Comparison of ENCODE assay signal across 33 cellular contexts in the genomic region with DNA sequence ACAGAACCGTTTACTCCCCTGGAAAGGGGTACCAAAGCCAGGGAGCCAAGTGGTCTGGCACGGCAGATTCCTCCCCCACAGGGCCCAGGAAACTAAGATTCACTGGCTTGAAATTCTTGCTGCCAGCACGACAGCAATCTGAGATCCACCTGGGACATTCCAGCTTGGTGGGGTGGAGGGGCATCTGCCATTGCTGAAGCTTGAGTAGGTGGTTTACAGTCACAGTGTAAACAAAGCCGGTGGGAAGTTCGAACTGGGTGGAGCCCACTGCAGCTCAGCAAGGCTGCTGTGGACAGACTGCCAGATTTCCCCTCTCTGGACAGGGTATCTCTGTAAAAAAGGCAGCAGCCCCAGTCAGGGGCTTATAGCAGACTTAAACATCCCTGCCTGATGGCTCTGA.
"Had no signal": no experiment of that assay in that cellular context is flagged by ENCODE, and none has a peak within 500 bp of the region (broad histone marks: within the 10 kb centered on the region; RNA-seq: fewer than 3 reads in every experiment).

No MANE protein-coding gene starts in this region.

- H3K27ac ChIP-seq: ascending aorta, cardiac muscle cell, Peyer's patch, SJSA1 had no signal

- H3K4me3 Mint-ChIP-seq: activated CD4-positive, alpha-beta T cell treated with anti-CD3 and anti-CD28 coated beads, Interleukin-2, amount 10 ng/mL, durations not matched to agents 24 days and 14 days; activated CD8-positive, alpha-beta T cell treated with anti-CD3 and anti-CD28 coated beads, Interleukin-2, amount 10 ng/mL, durations not matched to agents 7 days and 5 days; activated naive CD4-positive, alpha-beta T cell treated with anti-CD3 and anti-CD28 coated beads, Interleukin-2, amount 50 U/mL, for 24 hours; activated naive CD8-positive, alpha-beta T cell treated with anti-CD3 and anti-CD28 coated beads, Interleukin-2, amount 10 ng/mL, durations not matched to agents 7 days and 5 days; activated T-cell treated with anti-CD3 and anti-CD28 coated beads, Interleukin-2, amount 50 U/mL, for 24 hours; central memory CD8-positive, alpha-beta T cell; T-helper 1 cell treated with Interleukin-12 subunit alpha and Interleukin-12 subunit beta and Interleukin-4 antibody, amounts not matched to agents 30 μg/mL and 1 μg/mL, for 36 hours; T-helper 2 cell treated with Interferon-gamma antibody and Interleukin-4, amounts not matched to agents 5 μg/mL and 100 μg/mL, for 36 hours had no signal

- H3K9me3 ChIP-seq: ascending aorta, Peyer's patch, SK-N-SH had no signal

- H3K4me2 ChIP-seq: SK-N-SH had no signal

- H3K9ac ChIP-seq: SK-N-SH had no signal

- DNase-seq: activated CD4-positive, alpha-beta T cell treated with anti-CD3 and anti-CD28 coated beads, Interleukin-2, amount 10 ng/mL, durations not matched to agents 24 days and 14 days; activated CD4-positive, alpha-beta T cell treated with anti-CD3 and anti-CD28 coated beads, Interleukin-2, amount 50 U/mL, for 48 hours; activated CD8-positive, alpha-beta T cell treated with anti-CD3 and anti-CD28 coated beads, Interleukin-2, amount 10 ng/mL, durations not matched to agents 7 days and 5 days; activated gamma-delta T cell; activated naive CD4-positive, alpha-beta T cell treated with Interleukin-2 at 50 U/mL for 16 hours; activated naive CD8-positive, alpha-beta T cell treated with anti-CD3 and anti-CD28 coated beads, Interleukin-2, amount 10 ng/mL, durations not matched to agents 7 days and 5 days; activated T-cell treated with anti-CD3 and anti-CD28 coated beads, Interleukin-2, amount 50 U/mL, for 24 hours; amygdala; MM.1S; MV-4-11; NCI-H1092; NCI-H1436 treated with DMSO at 0.1 percent for 48 hours; NCI-H1694 treated with DMSO at 0.1 percent for 48 hours; NCI-H2029 treated with DMSO at 0.1 percent for 48 hours; NCI-H2107; NCI-H2171 treated with DMSO at 0.1 percent for 48 hours; NCI-H2227 treated with DMSO at 0.1 percent for 48 hours; NCI-H446; NCI-H510A treated with DMSO at 0.1 percent for 48 hours; NCI-H526 treated with DMSO at 0.1 percent for 48 hours; RPMI8226; SHP77 treated with DMSO at 0.1 percent for 48 hours; SK-N-SH had no signal

- H3K4me1 ChIP-seq: ascending aorta, Peyer's patch, SJSA1 had no signal

- H3K4me1 Mint-ChIP-seq: activated CD4-positive, alpha-beta T cell treated with anti-CD3 and anti-CD28 coated beads, Interleukin-2, amount 10 ng/mL, durations not matched to agents 24 days and 14 days; activated naive CD4-positive, alpha-beta T cell treated with anti-CD3 and anti-CD28 coated beads, Interleukin-2, amount 50 U/mL, for 24 hours; activated naive CD8-positive, alpha-beta T cell treated with anti-CD3 and anti-CD28 coated beads, Interleukin-2, amount 10 ng/mL, durations not matched to agents 7 days and 5 days; central memory CD8-positive, alpha-beta T cell had no signal

- H3K36me3 ChIP-seq: ascending aorta, cardiac muscle cell, Peyer's patch, SJSA1 had no signal

- H3K4me3 ChIP-seq: ascending aorta, cardiac muscle cell, Peyer's patch, SJSA1 had no signal

- H3K9me3 Mint-ChIP-seq: activated naive CD4-positive, alpha-beta T cell treated with anti-CD3 and anti-CD28 coated beads, Interleukin-2, amount 50 U/mL, for 24 hours had no signal

- H3K27ac Mint-ChIP-seq: activated CD4-positive, alpha-beta T cell treated with anti-CD3 and anti-CD28 coated beads, Interleukin-2, amount 10 ng/mL, durations not matched to agents 24 days and 14 days; activated CD8-positive, alpha-beta T cell treated with anti-CD3 and anti-CD28 coated beads, Interleukin-2, amount 10 ng/mL, durations not matched to agents 7 days and 5 days; activated naive CD4-positive, alpha-beta T cell treated with anti-CD3 and anti-CD28 coated beads, Interleukin-2, amount 50 U/mL, for 24 hours; activated naive CD8-positive, alpha-beta T cell treated with anti-CD3 and anti-CD28 coated beads, Interleukin-2, amount 10 ng/mL, durations not matched to agents 7 days and 5 days; activated T-cell treated with anti-CD3 and anti-CD28 coated beads, Interleukin-2, amount 50 U/mL, for 24 hours; activated T-helper 2 cell treated with anti-CD3 and anti-CD28 coated beads, Interferon-gamma antibody, Interleukin-2, Interleukin-4, amounts not matched to agents 10 μg/mL and 5 μg/mL and 100 μg/mL, durations not matched to agents 14 hours and 24 hours and 36 hours; T-helper 1 cell treated with Interleukin-12 subunit alpha and Interleukin-12 subunit beta and Interleukin-4 antibody, amounts not matched to agents 30 μg/mL and 1 μg/mL, for 36 hours; T-helper 2 cell treated with Interferon-gamma antibody and Interleukin-4, amounts not matched to agents 5 μg/mL and 100 μg/mL, for 36 hours had no signal

- H3K36me3 Mint-ChIP-seq: activated naive CD4-positive, alpha-beta T cell treated with anti-CD3 and anti-CD28 coated beads, Interleukin-2, amount 50 U/mL, for 24 hours; activated naive CD8-positive, alpha-beta T cell treated with anti-CD3 and anti-CD28 coated beads, Interleukin-2, amount 10 ng/mL, durations not matched to agents 7 days and 5 days had no signal

- FAIRE-seq: TTC549 had no signal

- H3K27me3 Mint-ChIP-seq: activated CD4-positive, alpha-beta T cell treated with anti-CD3 and anti-CD28 coated beads, Interleukin-2, amount 10 ng/mL, durations not matched to agents 24 days and 14 days; activated naive CD4-positive, alpha-beta T cell treated with anti-CD3 and anti-CD28 coated beads, Interleukin-2, amount 50 U/mL, for 24 hours; activated naive CD8-positive, alpha-beta T cell treated with anti-CD3 and anti-CD28 coated beads, Interleukin-2, amount 10 ng/mL, durations not matched to agents 7 days and 5 days; activated T-cell treated with anti-CD3 and anti-CD28 coated beads, Interleukin-2, amount 50 U/mL, for 24 hours; central memory CD8-positive, alpha-beta T cell had no signal

- H3K27me3 ChIP-seq: ascending aorta, cardiac muscle cell, Peyer's patch, SJSA1 had no signal
